In the genomic region with DNA sequence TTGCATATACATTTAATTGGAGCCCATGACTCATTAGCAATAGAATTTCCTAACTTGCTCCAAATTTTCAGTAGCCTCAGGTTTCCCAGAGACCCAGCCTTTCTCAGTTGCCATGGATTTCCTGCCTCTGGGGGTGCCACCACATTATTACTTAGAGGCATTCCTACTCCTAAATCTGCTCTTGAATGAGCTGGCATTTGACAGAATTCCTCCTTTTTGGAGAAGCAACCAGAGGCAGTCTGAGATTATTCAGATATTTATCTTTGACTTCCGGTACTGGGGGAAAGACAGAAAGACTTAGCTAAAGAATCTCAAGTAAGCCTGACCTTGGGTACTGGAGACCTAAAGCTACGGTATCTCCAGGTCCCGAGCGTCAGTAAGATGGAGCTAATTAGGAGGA, we compare ENCODE assay signal across 17 cellular contexts.
"Had no signal": no experiment of that assay in that cellular context is flagged by ENCODE, and none has a peak within 500 bp of the region (broad histone marks: within the 10 kb centered on the region; RNA-seq: fewer than 3 reads in every experiment).

No MANE protein-coding gene starts in this region.

- H3K27ac Mint-ChIP-seq: activated CD4-positive, alpha-beta memory T cell treated with anti-CD3 and anti-CD28 coated beads, Interleukin-2, amount 10 ng/mL, durations not matched to agents 7 days and 5 days; activated naive CD8-positive, alpha-beta T cell treated with anti-CD3 and anti-CD28 coated beads for 36 hours; activated T-cell treated with anti-CD3 and anti-CD28 coated beads, Interleukin-2, amount 50 U/mL, for 72 hours had no signal

- H3K9me3 Mint-ChIP-seq: activated CD4-positive, alpha-beta memory T cell treated with anti-CD3 and anti-CD28 coated beads, Interleukin-2, amount 10 ng/mL, durations not matched to agents 7 days and 5 days; memory B cell had no signal

- H3K27me3 ChIP-seq: esophagus squamous epithelium, tibial artery had no signal

- H3K4me1 ChIP-seq: pancreas had no signal

- H3K36me3 ChIP-seq: esophagus squamous epithelium, pancreas, tibial artery had no signal

- H3K27ac ChIP-seq: body of pancreas, pancreas, tibial artery had no signal

- H3K9me3 ChIP-seq: body of pancreas, esophagus squamous epithelium, pancreas, tibial artery had no signal

- H3K36me3 Mint-ChIP-seq: activated naive CD8-positive, alpha-beta T cell treated with anti-CD3 and anti-CD28 coated beads for 36 hours; memory B cell had no signal

- DNase-seq: activated CD4-positive, alpha-beta memory T cell treated with anti-CD3 and anti-CD28 coated beads, Interleukin-2, amount 10 ng/mL, durations not matched to agents 7 days and 5 days; activated naive CD8-positive, alpha-beta T cell treated with anti-CD3 and anti-CD28 coated beads for 36 hours; activated T-cell treated with anti-CD3 and anti-CD28 coated beads, Interleukin-2, amount 50 U/mL, for 72 hours; body of pancreas; cortex of kidney; effector CD4-positive, alpha-beta T cell; esophagus squamous epithelium; left ventricle myocardium superior; pancreas; retina; stimulated activated CD4-positive, alpha-beta T cell treated with anti-CD3 and anti-CD28 coated beads, Interleukin-15, amount 100 ng/mL, for 24 hours; stimulated activated CD4-positive, alpha-beta T cell treated with anti-CD3 and anti-CD28 coated beads, Interleukin-4, amount 100 ng/mL, for 1 hour; stimulated activated naive CD4-positive, alpha-beta T cell; T-helper 1 cell; T1000; tibial artery had no signal

- H3K4me3 ChIP-seq: body of pancreas had no signal

- ATAC-seq: activated T-cell treated with anti-CD3 and anti-CD28 coated beads, Interleukin-2, amount 50 U/mL, for 72 hours had no signal
